In genomic region chr13:29454931-29455481, GRCh38 we compare ENCODE assay signal across 8 cellular contexts.
A peak's percentile ranks its signal among the peaks of the same experiment; 100 is the strongest.
DNase-seq lines count a peak whose midpoint lies in the region; ATAC-seq and TF ChIP-seq lines count a peak whose summit lies in the region.

No MANE protein-coding gene starts in this region.

- H3K79me2 ChIP-seq in SK-N-SH (ENCODE audit: insufficient read depth) = no peaks in the 10 kb centered on the region

- no peak for TF ChIP-seq EP300 in SK-N-SH (IDR thresholded peaks at IDR 0.05; ENCODE audit: borderline replicate concordance in 1 of 2, low read depth in 1 of 2, low read length in 1 of 2)

- no peaks in the 10 kb centered on the region for H3F3A ChIP-seq in SK-N-SH (replicated peaks; ENCODE audit: insufficient read depth)

- no peak overlapping the region for H3K27ac ChIP-seq in SK-N-SH (ENCODE audit: low read depth in 2 of 2, low read length in 1 of 2)

- H4K20me1 ChIP-seq in SK-N-SH (ENCODE audit: insufficient read depth) = no peaks in the 10 kb centered on the region

- in situ Hi-C loops in astrocyte of the cerebellum (cut with HindIII; ENCODE audit: low sequenced_read_pairs) = no loop called here

- H3K9me2 ChIP-seq in SK-N-SH = no peaks in the 10 kb centered on the region

- ATAC-seq in SK-N-SH treated with all-trans-retinoic acid at 6 μM for 48 hours (no peak), HG03342 (IDR thresholded peaks at IDR 0.05; ENCODE audit: unreplicated experiment) (peak; percentile 85)
- peak; percentile 36 to 61 for ATAC-seq in natural killer cell treated with Interleukin-12 subunit alpha and Interleukin-12 subunit beta and Interleukin-15 and Interleukin-18, amount 100 ng/mL, for 72 hours

- peak; percentile 35 for TF ChIP-seq CTCF in SK-N-SH (IDR thresholded peaks at IDR 0.05)
- peak; percentile 23 for TF ChIP-seq CTCF in astrocyte of the cerebellum (IDR thresholded peaks at IDR 0.05; ENCODE audit: low read depth, low read length, missing control alignments)

- POLR2A ChIA-PET in SK-N-SH (lab: Yijun Ruan, JAX) = no interaction called here

- no peaks in the 10 kb centered on the region for H3K27me3 ChIP-seq in SK-N-SH (ENCODE audit: insufficient read depth)

- H2AFZ ChIP-seq in SK-N-SH (ENCODE audit: low read depth) = no peak overlapping the region

- no peaks in the 10 kb centered on the region for H3K9me3 Mint-ChIP-seq in natural killer cell treated with Interleukin-12 subunit alpha and Interleukin-12 subunit beta and Interleukin-15 and Interleukin-18, amount 100 ng/mL, for 72 hours

- no peak overlapping the region for H3K27ac Mint-ChIP-seq in natural killer cell treated with Interleukin-12 subunit alpha and Interleukin-12 subunit beta and Interleukin-15 and Interleukin-18, amount 100 ng/mL, for 72 hours

- no peak for DNase-seq in SK-N-SH
- no peak for DNase-seq in astrocyte of the cerebellum (ENCODE audit: low read depth)
- no peak for DNase-seq in natural killer cell treated with Interleukin-12 subunit alpha and Interleukin-12 subunit beta and Interleukin-15 and Interleukin-18, amount 100 ng/mL, for 72 hours (ENCODE audit: low spot score)
- DNase-seq in NCI-H2196 (lab: John Stamatoyannopoulos, UW; ENCODE audit: unreplicated experiment) = no peak
- no peak for DNase-seq in DMS79 (lab: John Stamatoyannopoulos, UW)
- DNase-seq in NCI-H2171 treated with DMSO at 0.1 percent for 48 hours (lab: John Stamatoyannopoulos, UW) = no peak

- TF ChIP-seq RAD21 in SK-N-SH (IDR thresholded peaks at IDR 0.05; ENCODE audit: low read length) = peak; percentile 33; the same call in 1 of the 2 replicates

- WGBS in SK-N-SH (ENCODE audit: low lambda C conversion rate) = 85% methylated on average over 5 of the region's 6 CpGs

- H3K9ac ChIP-seq in SK-N-SH = no peak overlapping the region

- H3K4me1 ChIP-seq in SK-N-SH (ENCODE audit: control insufficient read depth in 1 of 2, insufficient read depth in 2 of 2, low read depth in 1 of 2, low read length in 1 of 2) = peaks cover 7 to 26% of the 10 kb centered on the region in 2 experiments; a peak in 3 of 4 replicates

- H3K4me3 ChIP-seq in SK-N-SH (ENCODE audit: low read depth in 2 of 2, low read length in 1 of 2) = no peak overlapping the region
- no peak overlapping the region for H3K4me3 ChIP-seq in astrocyte of the cerebellum (ENCODE audit: low read depth, low read length)

- no peak overlapping the region for H3K4me3 Mint-ChIP-seq in natural killer cell treated with Interleukin-12 subunit alpha and Interleukin-12 subunit beta and Interleukin-15 and Interleukin-18, amount 100 ng/mL, for 72 hours

- no peaks in the 10 kb centered on the region for H3K36me3 Mint-ChIP-seq in natural killer cell treated with Interleukin-12 subunit alpha and Interleukin-12 subunit beta and Interleukin-15 and Interleukin-18, amount 100 ng/mL, for 72 hours

- no peaks in the 10 kb centered on the region for H3K36me3 ChIP-seq in SK-N-SH (replicated peaks in 1 of 2; ENCODE audit: control insufficient read depth in 1 of 2, insufficient read depth in 2 of 2, low read length in 1 of 2)

- CTCF ChIA-PET in SK-N-SH (lab: Yijun Ruan, JAX) = interaction anchor here (0.9 to 5.6 kb wide), 8 partner anchors 10 to 71 kb away, joined by 3 to 33 read pairs (median 4); no protein-coding TSS in a partner anchor

- H3K27me3 Mint-ChIP-seq in natural killer cell treated with Interleukin-12 subunit alpha and Interleukin-12 subunit beta and Interleukin-15 and Interleukin-18, amount 100 ng/mL, for 72 hours = peaks cover 18 to 45% of the 10 kb centered on the region in 2 donors

- H3K4me1 Mint-ChIP-seq in natural killer cell treated with Interleukin-12 subunit alpha and Interleukin-12 subunit beta and Interleukin-15 and Interleukin-18, amount 100 ng/mL, for 72 hours (ENCODE audit: low read depth in 2 of 2) = peaks cover 0 to 3% of the 10 kb centered on the region in 2 donors

- peaks cover 5% of the 10 kb centered on the region; the same call in 1 of the 2 replicates for H3K9me3 ChIP-seq in SK-N-SH

- H3K4me2 ChIP-seq in SK-N-SH = no peak overlapping the region

TF ChIP-seq in SK-N-SH, 30 proteins besides CTCF, POLR2A, EP300 and RAD21 (continues in another document):
- TF ChIP-seq SIN3A (IDR thresholded peaks at IDR 0.05; ENCODE audit: borderline replicate concordance, low read depth, low read length) (no peak), POLR2AphosphoS5 (IDR thresholded peaks at IDR 0.05; ENCODE audit: low read depth, low read length) (no peak), MXI1 (IDR thresholded peaks at IDR 0.05; ENCODE audit: low read depth, low read length) (no peak), NFIC (IDR thresholded peaks at IDR 0.05; ENCODE audit: borderline replicate concordance) (no peak), TAF1 (IDR thresholded peaks at IDR 0.05; ENCODE audit: borderline replicate concordance, low read depth, low read length) (no peak), IRF3 (IDR thresholded peaks at IDR 0.05; ENCODE audit: low read depth, low read length) (no peak), SMC3 (IDR thresholded peaks at IDR 0.05; ENCODE audit: low read depth, low read length) (no peak), FOXM1 (IDR thresholded peaks at IDR 0.05; ENCODE audit: low read depth) (no peak), TCF12 (IDR thresholded peaks at IDR 0.05) (no peak), FOSL2 (IDR thresholded peaks at IDR 0.05; ENCODE audit: borderline replicate concordance, low read depth) (no peak), USF1 (IDR thresholded peaks at IDR 0.05; ENCODE audit: borderline replicate concordance, low read depth) (no peak)

TF ChIP-seq in SK-N-SH treated with all-trans-retinoic acid at 6 μM for 48 hours, 23 proteins besides CTCF, POLR2A, EP300 and RAD21:
- TF ChIP-seq RARB (CRISPR knock-in tag; IDR thresholded peaks at IDR 0.05) (no peak), OSR1 (CRISPR knock-in tag; IDR thresholded peaks at IDR 0.05) (no peak), ZC3H10 (CRISPR knock-in tag; IDR thresholded peaks at IDR 0.05) (no peak), ZNF8 (CRISPR knock-in tag; IDR thresholded peaks at IDR 0.05) (no peak), CSDC2 (CRISPR knock-in tag; IDR thresholded peaks at IDR 0.05) (no peak), ESRRG (CRISPR knock-in tag; IDR thresholded peaks at IDR 0.05) (no peak), POU6F1 (CRISPR knock-in tag; IDR thresholded peaks at IDR 0.05; ENCODE audit: borderline replicate concordance, low read depth) (no peak)
